ENCODE assay signal across 8 cellular contexts in the genomic region with DNA sequence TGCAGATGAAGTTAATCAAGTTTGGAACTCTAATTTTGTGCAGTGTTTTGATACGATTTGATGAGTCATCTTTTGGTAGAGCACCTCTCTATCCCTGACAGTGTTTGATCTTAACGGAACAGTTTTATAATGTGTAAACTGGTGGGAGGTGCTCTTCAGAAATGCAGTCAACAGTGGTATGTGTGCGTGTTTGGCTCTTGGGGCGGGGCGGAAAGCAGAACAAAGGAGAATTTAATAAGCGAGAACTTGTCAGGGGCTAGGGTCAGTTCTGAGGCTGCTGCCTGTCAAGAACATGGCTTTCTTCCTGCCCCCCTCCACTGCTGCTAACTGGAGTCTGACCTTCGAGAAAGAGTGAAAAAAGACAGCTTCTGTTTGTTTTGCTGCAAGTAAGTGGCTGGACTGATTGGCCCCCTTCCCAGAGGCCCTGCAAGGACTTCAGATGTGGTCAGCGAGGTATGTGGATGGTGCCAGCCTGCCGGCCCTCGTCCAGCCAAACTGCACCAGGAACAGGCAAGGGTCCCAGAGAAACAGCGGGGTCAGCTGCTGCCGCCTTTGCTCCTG. TPM values are rescaled to one million over a fixed set of nuclear protein-coding genes. Genes with fewer than 3 reads are reported as not detected.
DNase-seq lines count a peak whose midpoint lies in the region; ATAC-seq and TF ChIP-seq lines count a peak whose summit lies in the region.

No MANE protein-coding gene starts in this region.

- TF ChIP-seq CTCF in VCaP (conservative IDR thresholded peaks at IDR 0.05) (no peak), breast epithelium (IDR thresholded peaks at IDR 0.05) (no peak)

- peak; percentile 27 for DNase-seq in ELR (ENCODE audit: low read depth)
- peak; percentile 48 to 71 for DNase-seq in breast epithelium (ENCODE audit: low spot score in 2 of 2)
- peak; percentile 50 for DNase-seq in left lobe of liver (ENCODE audit: low spot score)
- peak; percentile 68 for DNase-seq in stimulated activated CD4-positive, alpha-beta T cell treated with anti-CD3 and anti-CD28 coated beads, Interleukin-1b, Interleukin-23, amount 100 ng/mL, for 48 hours
- no peak for DNase-seq in T1000 (lab: John Stamatoyannopoulos, UW)
- no peak for DNase-seq in NCI-H1694 treated with DMSO at 0.1 percent for 48 hours (lab: John Stamatoyannopoulos, UW)
- no peak for DNase-seq in H7

- intact Hi-C loops in breast epithelium (cut with DNase I; ENCODE audit: low total_unique reads) = no loop called here

- H3K4me3 ChIP-seq in breast epithelium = peak overlapping the region in 2 of 3 donors; percentile 3 to 50
- H3K4me3 ChIP-seq in H7 (ENCODE audit: insufficient read depth, low read depth, low read length) = no peak overlapping the region

- H3K4me1 ChIP-seq in breast epithelium = peaks cover 0 to 15% of the 10 kb centered on the region in 2 donors

- no peaks in the 10 kb centered on the region for H3K27me3 ChIP-seq in breast epithelium
- H3K27me3 ChIP-seq in H7 (ENCODE audit: control insufficient read depth, insufficient read depth, low read length) = no peaks in the 10 kb centered on the region

- TF ChIP-seq POLR2A in breast epithelium (IDR thresholded peaks at IDR 0.05) = no peak

- ATAC-seq in left lobe of liver = peak; percentile 21

- no peaks in the 10 kb centered on the region for H3K9me3 ChIP-seq in breast epithelium

- no peaks in the 10 kb centered on the region for H3K36me3 ChIP-seq in breast epithelium
- H3K36me3 ChIP-seq in H7 (replicated peaks; ENCODE audit: control insufficient read depth, insufficient read depth, low read length) = peaks cover 18% of the 10 kb centered on the region

- H3K27ac ChIP-seq in VCaP (peak overlapping the region; percentile 85), breast epithelium (peak overlapping the region; percentile 71 to 86)

RNA-seq across cellular contexts. Expression of a gene that starts 40.8 kb away (rescaled TPM):
- total RNA-seq in breast epithelium (1 to 10 TPM; 4.5 to 7.5 (median 6.4) TPM), left lobe of liver (2.7 TPM)
- 13.4 and 20.7 TPM in 2 replicates for total RNA-seq in H7 (2014; rRNA removed; shearing (Covaris generic))

RNA-seq across cellular contexts. Expression of a gene that starts 59.6 kb away (rescaled TPM):
- total RNA-seq in breast epithelium = 10 to 100 TPM; 44.6 to 61.4 (median 55.7) TPM
- total RNA-seq in left lobe of liver = 22.0 TPM
- 271 and 298 TPM in 2 replicates for total RNA-seq in H7 (2014; rRNA removed; shearing (Covaris generic))

Comparison
In these comparisons a context has a peak if more than half of its experiments do, and no peak if none do; other contexts are left out.
1. DNase-seq: peak in ELR (single experiment), breast epithelium (2 of 2), left lobe of liver (single experiment) and stimulated activated CD4-positive, alpha-beta T cell treated with anti-CD3 and anti-CD28 coated beads, Interleukin-1b, Interleukin-23, amount 100 ng/mL, for 48 hours (single experiment); none in T1000 (single experiment), NCI-H1694 treated with DMSO at 0.1 percent for 48 hours (single experiment) and H7 (single experiment).